Comparison of ENCODE assay signal across 20 cellular contexts in the genomic region with DNA sequence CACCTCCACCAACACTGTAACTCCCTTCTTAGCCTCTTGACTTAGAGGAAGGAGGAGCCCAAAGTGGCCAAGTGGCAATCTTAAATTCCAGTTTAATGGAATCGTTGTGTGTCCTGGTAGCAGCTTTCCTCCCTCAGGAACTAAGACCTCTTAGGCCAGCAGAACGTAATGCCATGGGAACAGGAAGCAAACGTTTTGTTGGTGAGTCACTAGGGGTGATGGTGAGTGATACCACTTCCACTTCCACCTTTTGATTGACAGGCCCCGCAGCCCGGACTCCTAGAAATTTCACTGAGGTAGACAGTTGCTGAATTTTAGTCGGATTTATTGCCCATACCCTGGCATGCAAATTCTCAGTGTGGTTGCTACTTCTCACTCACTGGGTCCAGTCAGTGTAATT.
A peak's percentile ranks its signal among the peaks of the same experiment; 100 is the strongest.
DNase-seq lines count a peak whose midpoint lies in the region; ATAC-seq, FAIRE-seq and TF ChIP-seq lines count a peak whose summit lies in the region.
"Had no signal": no experiment of that assay in that cellular context is flagged by ENCODE, and none has a peak within 500 bp of the region (broad histone marks: within the 10 kb centered on the region; RNA-seq: fewer than 3 reads in every experiment).

No MANE protein-coding gene starts in this region.

- DNase-seq in ELR (ENCODE audit: low read depth) (peak; percentile 80), NB4 (ENCODE audit: low read depth) (peak; percentile 8), bronchial epithelial cell (ENCODE audit: low read depth) (peak; percentile 35), kidney tubule cell (ENCODE audit: low spot score) (peak; percentile 70), ureter (ENCODE audit: low spot score) (no peak), kidney (no peak)
- DNase-seq in activated CD4-positive, CD25-positive, alpha-beta regulatory T cell treated with anti-CD3 and anti-CD28 coated beads, Interleukin-2, amount 50 U/mL, for 72 hours: no peak
- DNase-seq: activated CD8-positive, alpha-beta T cell treated with anti-CD3 and anti-CD28 coated beads, Interleukin-2, amount 10 ng/mL, durations not matched to agents 7 days and 5 days; activated naive CD8-positive, alpha-beta T cell treated with anti-CD3 and anti-CD28 coated beads for 36 hours; activated T-cell treated with anti-CD3 and anti-CD28 coated beads, Interleukin-2, amount 50 U/mL, for 72 hours; caudate nucleus; CD8-positive, alpha-beta memory T cell; effector CD4-positive, alpha-beta T cell; NCI-H2227 treated with DMSO at 0.1 percent for 48 hours; T-helper 1 cell had no signal

- ATAC-seq in HG02588 (IDR thresholded peaks at IDR 0.05; ENCODE audit: unreplicated experiment): no peak
- ATAC-seq: activated CD8-positive, alpha-beta T cell treated with anti-CD3 and anti-CD28 coated beads, Interleukin-2, amount 10 ng/mL, durations not matched to agents 7 days and 5 days; activated T-cell treated with anti-CD3 and anti-CD28 coated beads, Interleukin-2, amount 50 U/mL, for 72 hours; left lobe of liver; Right ventricle myocardium inferior; sciatic nerve; WTC11 had no signal

- H3K36me3 ChIP-seq in bronchial epithelial cell (ENCODE audit: control insufficient read depth, insufficient read depth, low read length): no peaks in the 10 kb centered on the region
- H3K36me3 ChIP-seq in kidney (ENCODE audit: control insufficient read depth in 1 of 2, insufficient read depth in 2 of 2, low read length in 2 of 2): no peaks in the 10 kb centered on the region

- intact Hi-C loops in kidney (cut with DNase I): no loop called here

- no peak overlapping the region for H3K9ac ChIP-seq in kidney (ENCODE audit: low read length in 2 of 2)

- no peak overlapping the region for H3K4me3 ChIP-seq in NB4 (ENCODE audit: low read depth, low read length)
- H3K4me3 ChIP-seq in bronchial epithelial cell (ENCODE audit: low read depth, low read length): no peak overlapping the region
- no peak overlapping the region for H3K4me3 ChIP-seq in kidney (ENCODE audit: low read length in 2 of 2)

- H3K27me3 ChIP-seq in bronchial epithelial cell (ENCODE audit: control insufficient read depth, insufficient read depth, low read length): no peaks in the 10 kb centered on the region

- H3K27ac ChIP-seq in kidney (ENCODE audit: low read depth in 2 of 2, low read length in 2 of 2): no peak overlapping the region

- TF ChIP-seq POLR2A in NB4 (IDR thresholded peaks at IDR 0.05; ENCODE audit: extremely low read depth, insufficient read length): no peak

- TF ChIP-seq CTCF in NB4 (IDR thresholded peaks at IDR 0.05; ENCODE audit: low read depth, low read length) (no peak), bronchial epithelial cell (IDR thresholded peaks at IDR 0.05; ENCODE audit: insufficient read depth, low read length, severe bottlenecking) (no peak), kidney (IDR thresholded peaks at IDR 0.05; ENCODE audit: borderline replicate concordance, extremely low read depth, insufficient read depth) (no peak)

- FAIRE-seq in bronchial epithelial cell (lab: Jason Lieb, UNC): no peak
- FAIRE-seq in kidney (lab: Jason Lieb, UNC): no peak

- H3K4me1 ChIP-seq in kidney (ENCODE audit: control insufficient read depth in 1 of 2, insufficient read depth in 1 of 2, low read depth in 1 of 2, low read length in 2 of 2): no peaks in the 10 kb centered on the region

- peaks cover 0 to 2% of the 10 kb centered on the region in 2 donors for H3K9me3 ChIP-seq in kidney (ENCODE audit: control insufficient read depth in 1 of 2, low read length in 2 of 2)

Comparison
In these comparisons a context has a peak if more than half of its experiments do, and no peak if none do; other contexts are left out.
1. DNase-seq: peak in ELR (single experiment), NB4 (single experiment), bronchial epithelial cell (single experiment) and kidney tubule cell (single experiment); none in ureter (single experiment), activated CD4-positive, CD25-positive, alpha-beta regulatory T cell treated with anti-CD3 and anti-CD28 coated beads, Interleukin-2, amount 50 U/mL, for 72 hours (single experiment) and kidney (single experiment).